Comparison of ENCODE assay signal across 16 cellular contexts in the genomic region with DNA sequence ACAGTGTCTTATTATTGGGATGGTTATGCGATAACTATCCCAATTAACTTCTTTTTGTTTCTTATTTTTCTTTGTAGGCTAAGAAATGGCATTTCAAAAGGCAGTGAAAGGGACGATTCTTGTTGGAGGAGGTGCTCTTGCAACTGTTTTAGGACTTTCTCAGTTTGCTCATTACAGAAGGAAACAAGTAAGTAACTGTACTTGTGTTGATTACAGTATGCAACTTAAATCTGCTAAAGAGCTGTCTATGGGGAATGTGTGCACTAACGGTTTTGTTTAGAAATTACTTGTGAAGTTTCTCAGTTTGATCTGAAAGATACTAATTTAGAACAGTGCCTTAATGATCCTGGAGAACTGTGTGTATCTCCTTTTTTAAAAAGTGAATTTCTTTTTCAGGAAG. TPM values are rescaled to one million over a fixed set of nuclear protein-coding genes. Genes with fewer than 3 reads are reported as not detected.
A peak's percentile ranks its signal among the peaks of the same experiment; 100 is the strongest.
DNase-seq lines count a peak whose midpoint lies in the region; ATAC-seq, FAIRE-seq and TF ChIP-seq lines count a peak whose summit lies in the region.
"Had no signal": no experiment of that assay in that cellular context is flagged by ENCODE, and none has a peak within 500 bp of the region (broad histone marks: within the 10 kb centered on the region; RNA-seq: fewer than 3 reads in every experiment).

No MANE protein-coding gene starts in this region.

- H3K4me3 ChIP-seq in MM.1S (ENCODE audit: low read length) (no peak overlapping the region), body of pancreas (no peak overlapping the region), brain microvascular endothelial cell (ENCODE audit: low read depth, low read length) (no peak overlapping the region)
- H3K4me3 ChIP-seq: BLaER1, SK-N-MC had no signal

- in situ Hi-C loops in brain microvascular endothelial cell (cut with HindIII; ENCODE audit: low pct_ligation_motif_present, low sequenced_read_pairs): no loop called here

- peak overlapping the region; percentile 35; the same call in 1 of the 2 replicates for H3K4me2 ChIP-seq in MM.1S (ENCODE audit: low read depth, low read length)
- H3K4me2 ChIP-seq: BLaER1 had no signal

- H3K9me3 ChIP-seq in MM.1S (replicated peaks; ENCODE audit: insufficient read depth, low read length) (no peaks in the 10 kb centered on the region), body of pancreas (no peaks in the 10 kb centered on the region)
- H3K9me3 ChIP-seq: BLaER1 had no signal

- no peak overlapping the region for H3K4me3 Mint-ChIP-seq in HFFc6
- H3K4me3 Mint-ChIP-seq: naive thymus-derived CD8-positive, alpha-beta T cell had no signal

- DNase-seq in GM18507 (ENCODE audit: extremely low spot score, insufficient read length, low read depth) (no peak), HFFc6 (no peak), MM.1S (no peak), midbrain (lab: John Stamatoyannopoulos, UW) (peak; percentile 68), body of pancreas (no peak), NCI-H526 treated with DMSO at 0.1 percent for 48 hours (lab: John Stamatoyannopoulos, UW) (no peak), NCI-H2227 (lab: John Stamatoyannopoulos, UW; ENCODE audit: unreplicated experiment) (no peak), brain microvascular endothelial cell (no peak)
- DNase-seq: amniotic stem cell; KBM-7; naive thymus-derived CD8-positive, alpha-beta T cell; NCI-H446 treated with DMSO at 0.1 percent for 48 hours; stimulated activated CD4-positive, alpha-beta T cell treated with anti-CD3 and anti-CD28 coated beads, Interleukin-1b, Interleukin-23, amount 100 ng/mL, for 48 hours had no signal

- H4K20me1 ChIP-seq in MM.1S (ENCODE audit: insufficient read depth, low read length): no peaks in the 10 kb centered on the region

- peaks cover 6% of the 10 kb centered on the region; the same call in 1 of the 2 replicates for H3F3A ChIP-seq in MM.1S (ENCODE audit: insufficient read depth, low read length)

- intact Hi-C loops in body of pancreas (cut with DNase I): no loop called here

- peak; percentile 53 for FAIRE-seq in GM18507 (lab: Jason Lieb, UNC)

- no peaks in the 10 kb centered on the region for H3K79me2 ChIP-seq in MM.1S (ENCODE audit: low read length)

- no peaks in the 10 kb centered on the region for H3K9me2 ChIP-seq in MM.1S (replicated peaks; ENCODE audit: insufficient read depth, low read length)

- H3K27me3 ChIP-seq in MM.1S (replicated peaks; ENCODE audit: insufficient read depth, low read length) (no peaks in the 10 kb centered on the region), body of pancreas (no peaks in the 10 kb centered on the region), brain microvascular endothelial cell (replicated peaks) (no peaks in the 10 kb centered on the region)
- H3K27me3 ChIP-seq: BLaER1 had no signal

- H3K9me3 Mint-ChIP-seq in HFFc6: no peaks in the 10 kb centered on the region
- H3K9me3 Mint-ChIP-seq: naive thymus-derived CD8-positive, alpha-beta T cell had no signal

- H3K4me1 Mint-ChIP-seq in HFFc6 (ENCODE audit: low read depth): peaks cover 46% of the 10 kb centered on the region

- no peak for ATAC-seq in body of pancreas
- ATAC-seq: HCT116; naive thymus-derived CD8-positive, alpha-beta T cell had no signal

- no peaks in the 10 kb centered on the region; the same call in 1 of the 2 replicates for H3K27me3 Mint-ChIP-seq in HFFc6 (ENCODE audit: insufficient read depth)
- H3K27me3 Mint-ChIP-seq: naive thymus-derived CD8-positive, alpha-beta T cell had no signal

- peaks cover 40% of the 10 kb centered on the region for H3K4me1 ChIP-seq in MM.1S (ENCODE audit: low read length)
- peaks cover 16% of the 10 kb centered on the region for H3K4me1 ChIP-seq in body of pancreas

- H3K27ac ChIP-seq in MM.1S (ENCODE audit: low read length) (peak overlapping the region; percentile 42; the same call in 1 of the 2 replicates), body of pancreas (no peak overlapping the region), brain microvascular endothelial cell (no peak overlapping the region)
- H3K27ac ChIP-seq: BLaER1 had no signal

- H3K36me3 Mint-ChIP-seq in HFFc6 (ENCODE audit: low read depth): 0 out of 2 replicates have a peak, but pooled peaks cover 11% of the 10 kb centered on the region

- H2AFZ ChIP-seq in MM.1S (ENCODE audit: low read length): 0 out of 2 replicates have a peak overlapping the region, but pooled peaks have one; percentile 9

- no peaks in the 10 kb centered on the region for H3K36me3 ChIP-seq in MM.1S (replicated peaks; ENCODE audit: insufficient read depth, low read length)
- H3K36me3 ChIP-seq in body of pancreas (replicated peaks in 1 of 2; ENCODE audit: insufficient read depth in 1 of 2, low read depth in 2 of 2): no peaks in the 10 kb centered on the region
- no peaks in the 10 kb centered on the region for H3K36me3 ChIP-seq in brain microvascular endothelial cell (replicated peaks)

- no peak for TF ChIP-seq POLR2A in body of pancreas (IDR thresholded peaks at IDR 0.05)

- 85 to 86% methylated on average over 3 of the region's 3 CpGs for WGBS in body of pancreas, 2 donors

- TF ChIP-seq CTCF in HFFc6 (IDR thresholded peaks at IDR 0.05) (no peak), MM.1S (IDR thresholded peaks at IDR 0.05; ENCODE audit: low read length) (no peak), body of pancreas (IDR thresholded peaks at IDR 0.05) (no peak), brain microvascular endothelial cell (IDR thresholded peaks at IDR 0.05; ENCODE audit: low read depth, low read length, missing control alignments) (no peak)

- peak overlapping the region; percentile 59 for H3K27ac Mint-ChIP-seq in HFFc6

- H3K9ac ChIP-seq in MM.1S (ENCODE audit: low read length): no peak overlapping the region
- H3K9ac ChIP-seq: BLaER1 had no signal

RNA-seq across cellular contexts. Expression of a gene that starts 39.8 kb away (rescaled TPM):
- 10 to 100 TPM; 44.4 to 69.8 (median 55.7) TPM for total RNA-seq in HFFc6 (2021; fragmentation: NEBNext Ultra II Directional; extraction: Animal tissue kit (Norgen Biotek cat#: 25700))
- total RNA-seq in body of pancreas: 10 to 100 TPM; 20.5 to 76.8 TPM
